1 cellular context compared by ENCODE assay signal in the genomic region with DNA sequence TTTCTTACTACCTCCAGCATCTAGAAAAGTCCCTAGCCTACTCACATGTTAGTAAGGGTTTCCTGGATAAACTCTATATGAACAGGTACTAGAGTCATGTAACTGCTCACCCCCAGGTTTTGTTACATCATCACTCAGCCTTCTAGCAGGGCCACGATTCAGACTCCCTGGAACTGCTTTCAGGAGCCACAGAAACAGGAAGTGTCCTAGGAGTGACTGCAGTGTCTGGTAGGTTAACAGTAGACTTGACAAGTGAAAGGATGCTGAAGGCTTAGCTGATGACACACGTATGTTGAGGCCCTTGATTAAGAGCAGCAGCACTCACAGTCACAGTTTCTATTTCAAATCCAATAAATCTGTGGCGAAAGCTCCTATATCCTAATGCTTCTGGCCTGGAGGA.
TF ChIP-seq lines count a peak whose summit lies in the region.

No MANE protein-coding gene starts in this region.

TF ChIP-seq in IMR-90, 13 proteins besides CTCF, POLR2A, EP300 and RAD21:
- TF ChIP-seq CHD1 (IDR thresholded peaks at IDR 0.05; ENCODE audit: low read depth, low read length) (no peak), USF2 (IDR thresholded peaks at IDR 0.05; ENCODE audit: low read depth, low read length) (no peak), RCOR1 (IDR thresholded peaks at IDR 0.05; ENCODE audit: insufficient replicate concordance, low read length) (no peak), RFX5 (IDR thresholded peaks at IDR 0.05; ENCODE audit: low read depth, low read length) (no peak), MAZ (IDR thresholded peaks at IDR 0.05; ENCODE audit: borderline replicate concordance, low read depth, low read length) (no peak), ELK1 (IDR thresholded peaks at IDR 0.05; ENCODE audit: borderline replicate concordance, low read depth, low read length) (no peak), MAFK (IDR thresholded peaks at IDR 0.05; ENCODE audit: low read depth, low read length) (no peak), BHLHE40 (IDR thresholded peaks at IDR 0.05; ENCODE audit: low read depth, low read length) (no peak), SMC3 (IDR thresholded peaks at IDR 0.05; ENCODE audit: low read depth, low read length) (no peak), MXI1 (IDR thresholded peaks at IDR 0.05; ENCODE audit: borderline replicate concordance, low read depth, low read length) (no peak), NFE2L2 (IDR thresholded peaks at IDR 0.05; ENCODE audit: low read depth, low read length) (no peak), CEBPB (IDR thresholded peaks at IDR 0.05; ENCODE audit: low read depth, low read length) (no peak), FOS (IDR thresholded peaks at IDR 0.05; ENCODE audit: low read depth, low read length) (no peak)
TF ChIP-seq in IMR-90: peak in this region for 0.
